8 cellular contexts compared by ENCODE assay signal in the genomic region with DNA sequence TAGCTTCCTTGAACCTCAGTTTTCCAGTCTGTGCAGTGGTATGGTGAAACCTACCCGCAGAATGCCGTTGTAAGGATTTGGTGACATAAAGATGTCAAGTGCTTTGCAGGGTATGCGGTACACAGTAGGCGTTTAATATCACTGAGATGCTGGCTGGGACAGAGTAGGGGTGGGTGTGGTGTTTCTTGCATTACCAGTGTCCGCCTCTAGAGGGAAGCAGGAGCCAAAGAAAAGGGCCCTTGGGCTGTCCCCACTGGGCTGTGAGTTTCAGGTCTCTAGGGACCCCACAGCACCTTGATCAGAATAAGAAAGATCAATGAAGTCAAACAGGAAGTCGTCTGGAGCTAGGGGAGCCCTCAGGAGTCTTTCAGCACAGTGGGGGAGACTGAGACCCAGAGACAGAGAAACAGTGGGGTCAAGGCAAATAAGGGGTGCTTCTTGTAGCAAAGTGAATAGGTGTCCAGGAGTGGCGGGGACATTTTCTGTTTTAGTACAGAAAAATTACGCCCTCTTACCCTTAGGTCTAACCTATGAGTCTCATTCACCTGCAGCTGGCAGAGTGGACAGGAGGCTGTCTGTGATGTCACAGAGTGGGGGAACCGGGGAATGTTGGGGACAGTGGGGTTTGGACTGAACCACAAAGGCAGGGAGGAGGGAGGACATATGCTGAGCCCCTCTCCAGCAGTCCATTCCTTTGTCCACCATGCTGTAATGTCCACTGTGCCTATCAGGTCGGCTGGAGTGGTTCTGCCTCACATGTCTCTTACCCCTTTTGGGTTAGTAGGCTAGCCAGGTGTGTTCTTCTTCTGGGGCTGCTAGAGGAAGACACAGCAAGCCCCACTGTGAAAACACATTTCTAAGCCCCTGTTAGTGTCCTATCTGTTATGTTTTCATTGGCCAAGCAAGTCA. TPM values are rescaled to one million over a fixed set of nuclear protein-coding genes. Genes with fewer than 3 reads are reported as not detected.
DNase-seq lines count a peak whose midpoint lies in the region; ATAC-seq and TF ChIP-seq lines count a peak whose summit lies in the region.

No MANE protein-coding gene starts in this region.

- peak; percentile 86 for ATAC-seq in HG02642 (IDR thresholded peaks at IDR 0.05; ENCODE audit: poor library complexity, unreplicated experiment)
- peak; percentile 75 for ATAC-seq in esophagus mucosa

- H3K9me3 Mint-ChIP-seq in neural progenitor cell, result no peaks in the 10 kb centered on the region

- no peaks in the 10 kb centered on the region for H3K36me3 Mint-ChIP-seq in neural progenitor cell

- H2AFZ ChIP-seq in neural progenitor cell (replicated peaks), result peak overlapping the region; percentile 6

- no peak overlapping the region for H3K9ac ChIP-seq in neural progenitor cell

- 37 to 42% methylated on average over 10 of the region's 10 CpGs for WGBS in thyroid gland, 2 donors

- DNase-seq in NCI-H2029 (lab: John Stamatoyannopoulos, UW) (peak; percentile 26), NCI-H2029 treated with DMSO at 0.1 percent for 48 hours (lab: John Stamatoyannopoulos, UW) (no peak), NCI-H460 (ENCODE audit: extremely low read depth, low read depth) (peak; percentile 52), neural progenitor cell (ENCODE audit: low spot score) (peak; percentile 70), thyroid gland (peak; percentile 38 to 50)
- DNase-seq in activated CD8-positive, alpha-beta memory T cell treated with anti-CD3 and anti-CD28 coated beads, Interleukin-2, amount 50 U/mL, for 4 hours, result peak; percentile 66

- TF ChIP-seq CTCF in neural progenitor cell (IDR thresholded peaks at IDR 0.05) (peak; percentile 79), thyroid gland (IDR thresholded peaks at IDR 0.05) (peak; percentile 53 to 86 (median 72))

- intact Hi-C loops in thyroid gland (cut with DNase I), result loop anchor here (5.0 kb wide), 1 partner anchor 75 kb away; no protein-coding TSS in a partner anchor

- no peak overlapping the region for H3K4me3 Mint-ChIP-seq in neural progenitor cell

- H3K4me3 ChIP-seq in neural progenitor cell, result no peak overlapping the region
- H3K4me3 ChIP-seq in thyroid gland (replicated peaks in 1 of 3), result no peak overlapping the region

- H4K20me1 ChIP-seq in neural progenitor cell (ENCODE audit: low read depth), result no peaks in the 10 kb centered on the region

- H3K4me1 ChIP-seq in neural progenitor cell (peaks cover 6% of the 10 kb centered on the region), thyroid gland (no peaks in the 10 kb centered on the region)

- H3K79me2 ChIP-seq in neural progenitor cell (ENCODE audit: low read depth), result no peaks in the 10 kb centered on the region

- H3K27ac Mint-ChIP-seq in neural progenitor cell, result no peak overlapping the region

- H3K36me3 ChIP-seq in neural progenitor cell, result no peaks in the 10 kb centered on the region
- no peaks in the 10 kb centered on the region for H3K36me3 ChIP-seq in thyroid gland

- H3K27me3 ChIP-seq in neural progenitor cell, result no peaks in the 10 kb centered on the region
- H3K27me3 ChIP-seq in thyroid gland, result no peaks in the 10 kb centered on the region

- peaks cover 15% of the 10 kb centered on the region for H3K4me1 Mint-ChIP-seq in neural progenitor cell

- no peaks in the 10 kb centered on the region for H3K9me3 ChIP-seq in neural progenitor cell (ENCODE audit: low read depth)
- no peaks in the 10 kb centered on the region for H3K9me3 ChIP-seq in thyroid gland

- H3K27me3 Mint-ChIP-seq in neural progenitor cell (ENCODE audit: insufficient read depth, low read depth), result peaks cover 2% of the 10 kb centered on the region

- H3K4me2 ChIP-seq in neural progenitor cell, result no peak overlapping the region

- H3F3A ChIP-seq in neural progenitor cell (ENCODE audit: low read depth), result no peaks in the 10 kb centered on the region

- H3K27ac ChIP-seq in neural progenitor cell (no peak overlapping the region), thyroid gland (no peak overlapping the region)

- TF ChIP-seq POLR2A in thyroid gland (IDR thresholded peaks at IDR 0.05), result no peak

RNA-seq across cellular contexts. Expression of a gene that starts 4.7 kb away (rescaled TPM):
- not detected in 2 replicates for total RNA-seq in NCI-H460 (2014; rRNA removed; shearing (Covaris generic))
- polyA plus RNA-seq in NCI-H460 (2014; cell fraction: nucleus; rRNA removed), result not detected in 2 replicates
- total RNA-seq in esophagus mucosa, result not detected
- total RNA-seq in neural progenitor cell (ENCODE audit: low replicate concordance), result not detected in 2 replicates
- total RNA-seq in thyroid gland, result not detected

RNA-seq across cellular contexts. Expression of a gene that starts 19.7 kb away (rescaled TPM):
- total RNA-seq in NCI-H460 (2014; rRNA removed; shearing (Covaris generic)), result not detected in 2 replicates
- polyA plus RNA-seq in NCI-H460 (2014; cell fraction: nucleus; rRNA removed), result not detected in 2 replicates
- not detected for total RNA-seq in esophagus mucosa
- not detected in 2 replicates for total RNA-seq in neural progenitor cell (ENCODE audit: low replicate concordance)
- not detected for total RNA-seq in thyroid gland

RNA-seq across cellular contexts. Expression of a gene that starts 51.2 kb away (rescaled TPM):
- total RNA-seq in NCI-H460 (2014; rRNA removed; shearing (Covaris generic)), result 23.3 and 25.6 TPM in 2 replicates
- polyA plus RNA-seq in NCI-H460 (2014; cell fraction: nucleus; rRNA removed), result 7.4 and 10.3 TPM in 2 replicates
- total RNA-seq in esophagus mucosa (4.5 TPM), neural progenitor cell (ENCODE audit: low replicate concordance) (0.65 and 0.77 TPM in 2 replicates), thyroid gland (10 to 100 TPM in 3 of 4 donors, 1 to 10 TPM in 1; 7.0 to 18.3 (median 13.0) TPM)
